7 cellular contexts compared by ENCODE assay signal in the genomic region with DNA sequence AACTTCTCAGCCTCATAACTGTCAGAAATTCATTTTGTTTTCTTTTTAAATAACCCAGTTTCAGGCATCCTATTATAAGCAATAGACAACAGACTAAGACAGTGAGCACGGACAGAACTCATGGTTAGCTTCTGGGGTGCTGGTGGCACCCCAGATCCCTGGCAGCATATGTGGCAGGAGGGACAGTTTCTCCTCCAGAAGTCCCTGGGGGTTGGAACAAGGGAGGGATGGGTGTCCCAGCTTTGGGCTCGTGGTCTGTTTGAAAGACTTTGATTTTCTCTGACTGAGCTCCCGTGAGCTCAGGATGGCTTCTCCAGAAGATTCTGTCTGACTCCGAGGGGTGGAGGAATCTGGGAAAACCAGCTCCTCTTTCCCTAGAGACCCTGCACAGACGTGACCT.
"Had no signal": no experiment of that assay in that cellular context is flagged by ENCODE, and none has a peak within 500 bp of the region (broad histone marks: within the 10 kb centered on the region; RNA-seq: fewer than 3 reads in every experiment).

No MANE protein-coding gene starts in this region.

- H3K4me1 ChIP-seq: HAP-1 had no signal

- H2AFZ ChIP-seq: GM23248 had no signal

- H3K36me3 ChIP-seq: HAP-1 had no signal

- H3K9me3 ChIP-seq: HAP-1 had no signal

- DNase-seq: GM23248, GOT3, H7, IMR-90, KG1 had no signal

- H3K27ac ChIP-seq: GM23248 had no signal

- H3K4me3 ChIP-seq: GM23248, HAP-1, K562 had no signal

- H3K9ac ChIP-seq: GM23248 had no signal
